ENCODE assay signal across 7 cellular contexts in the genomic region with DNA sequence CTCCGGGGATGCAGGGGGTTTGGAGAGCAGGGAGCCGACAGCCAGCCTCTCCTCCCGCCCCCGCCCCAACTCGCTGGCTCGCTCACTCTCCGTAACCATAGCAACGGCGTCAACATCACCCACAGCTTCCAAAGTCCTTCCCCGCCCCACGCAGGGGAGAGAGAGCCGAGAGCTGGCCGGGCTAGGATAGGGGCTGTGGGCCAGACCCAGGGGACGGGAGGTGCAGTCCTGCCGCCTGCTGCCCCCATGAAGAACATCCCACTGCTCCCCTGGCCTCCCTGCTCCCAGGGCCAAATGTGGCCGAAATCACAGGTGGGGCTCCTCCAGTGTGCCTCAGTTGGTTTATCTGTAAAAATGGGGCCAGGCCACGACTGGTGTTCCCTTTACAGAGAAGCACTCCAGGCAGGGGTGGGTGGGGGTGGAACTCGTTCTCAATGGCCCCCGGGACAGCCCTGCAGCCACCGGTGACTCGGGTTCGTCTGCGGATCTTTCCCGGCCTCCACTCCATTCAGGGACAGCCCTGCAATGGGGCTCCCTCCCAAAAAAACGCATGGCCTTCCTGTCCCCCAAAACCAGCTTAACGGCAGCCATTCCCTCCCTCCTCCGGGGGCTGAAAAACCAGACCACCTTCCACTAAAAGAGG. TPM values are rescaled to one million over a fixed set of nuclear protein-coding genes. Genes with fewer than 3 reads are reported as not detected.
DNase-seq lines count a peak whose midpoint lies in the region; ATAC-seq and TF ChIP-seq lines count a peak whose summit lies in the region.

No MANE protein-coding gene starts in this region.

- H3K79me2 ChIP-seq in GM23248 (ENCODE audit: insufficient read depth), result peaks cover 77% of the 10 kb centered on the region
- peaks cover 69% of the 10 kb centered on the region for H3K79me2 ChIP-seq in smooth muscle cell (ENCODE audit: low read depth)

- H3F3A ChIP-seq in GM23248 (ENCODE audit: insufficient read depth) (peaks cover 9% of the 10 kb centered on the region; the same call in 1 of the 2 replicates), smooth muscle cell (ENCODE audit: low read depth) (no peaks in the 10 kb centered on the region)

- H3K36me3 Mint-ChIP-seq in activated naive CD8-positive, alpha-beta T cell treated with anti-CD3 and anti-CD28 coated beads, Interleukin-2, amount 50 U/mL, for 24 hours (ENCODE audit: low read depth), result peaks cover 6% of the 10 kb centered on the region

- H3K4me3 ChIP-seq in GM23248 (peak overlapping the region; percentile 91), right cardiac atrium (ENCODE audit: low read length) (no peak overlapping the region), smooth muscle cell (peak overlapping the region; percentile 34)

- no peak overlapping the region for H3K27ac Mint-ChIP-seq in activated naive CD8-positive, alpha-beta T cell treated with anti-CD3 and anti-CD28 coated beads, Interleukin-2, amount 50 U/mL, for 24 hours

- H3K27ac ChIP-seq in GM23248 (peak overlapping the region; percentile 72), right cardiac atrium (ENCODE audit: low read length) (no peak overlapping the region), smooth muscle cell (ENCODE audit: low read depth) (peak overlapping the region; percentile 80)

- H3K36me3 ChIP-seq in GM23248 (ENCODE audit: low read depth), result no peaks in the 10 kb centered on the region
- H3K36me3 ChIP-seq in smooth muscle cell (ENCODE audit: low read depth), result no peaks in the 10 kb centered on the region

- H3K27me3 Mint-ChIP-seq in activated naive CD8-positive, alpha-beta T cell treated with anti-CD3 and anti-CD28 coated beads, Interleukin-2, amount 50 U/mL, for 24 hours, result no peaks in the 10 kb centered on the region

- no peaks in the 10 kb centered on the region for H3K27me3 ChIP-seq in GM23248 (replicated peaks; ENCODE audit: insufficient read depth)
- no peaks in the 10 kb centered on the region for H3K27me3 ChIP-seq in right cardiac atrium (ENCODE audit: control insufficient read depth, insufficient read depth)
- H3K27me3 ChIP-seq in smooth muscle cell (ENCODE audit: low read depth), result no peaks in the 10 kb centered on the region

- no peaks in the 10 kb centered on the region for H3K9me3 ChIP-seq in GM23248 (ENCODE audit: low read depth)
- H3K9me3 ChIP-seq in right cardiac atrium (ENCODE audit: control insufficient read depth, low read length), result no peaks in the 10 kb centered on the region
- no peaks in the 10 kb centered on the region for H3K9me3 ChIP-seq in smooth muscle cell (replicated peaks; ENCODE audit: low read depth)

- H4K20me1 ChIP-seq in GM23248 (ENCODE audit: insufficient read depth) (no peaks in the 10 kb centered on the region), smooth muscle cell (ENCODE audit: low read depth) (peaks cover 68% of the 10 kb centered on the region)

- in situ Hi-C loops in GM23248 (cut with MboI), result no loop called here

- no peak for TF ChIP-seq CTCF in smooth muscle cell (IDR thresholded peaks at IDR 0.05; ENCODE audit: borderline replicate concordance, insufficient read depth, poor library complexity, severe bottlenecking)

- peaks cover 43% of the 10 kb centered on the region for H3K4me1 Mint-ChIP-seq in activated naive CD8-positive, alpha-beta T cell treated with anti-CD3 and anti-CD28 coated beads, Interleukin-2, amount 50 U/mL, for 24 hours

- no peaks in the 10 kb centered on the region for H3K9me2 ChIP-seq in GM23248 (ENCODE audit: insufficient read depth)

- H3K9ac ChIP-seq in GM23248 (peak overlapping the region; percentile 90), smooth muscle cell (ENCODE audit: low read depth) (peak overlapping the region; percentile 79)

- H2AFZ ChIP-seq in GM23248 (no peak overlapping the region), smooth muscle cell (ENCODE audit: low read depth) (no peak overlapping the region)

- no peak for ATAC-seq in activated naive CD8-positive, alpha-beta T cell treated with anti-CD3 and anti-CD28 coated beads, Interleukin-2, amount 50 U/mL, for 24 hours
- ATAC-seq in right cardiac atrium (no peak), HG02981 (IDR thresholded peaks at IDR 0.05; ENCODE audit: unreplicated experiment) (no peak)

- intact Hi-C loops in right cardiac atrium (cut with DNase I), result loop anchor here in 1 of 4 donors (10.0 kb wide), 1 partner anchor 215 kb away; no protein-coding TSS in a partner anchor

- DNase-seq in GM23248, result peak; percentile 96
- peak; percentile 13 for DNase-seq in NCI-H526 treated with DMSO at 0.1 percent for 48 hours (lab: John Stamatoyannopoulos, UW)
- no peak for DNase-seq in activated naive CD8-positive, alpha-beta T cell treated with anti-CD3 and anti-CD28 coated beads, Interleukin-2, amount 50 U/mL, for 24 hours
- DNase-seq in right cardiac atrium, result peak; percentile 77 to 89 (median 86)
- peak; percentile 51 for DNase-seq in smooth muscle cell (lab: John Stamatoyannopoulos, UW; ENCODE audit: unreplicated experiment)
- no peak for DNase-seq in SW 1271 (lab: John Stamatoyannopoulos, UW)

- H3K9me3 Mint-ChIP-seq in activated naive CD8-positive, alpha-beta T cell treated with anti-CD3 and anti-CD28 coated beads, Interleukin-2, amount 50 U/mL, for 24 hours, result no peaks in the 10 kb centered on the region

- 4 to 5% methylated on average over 19 to 26 of the region's 27 CpGs for WGBS in GM23248 (ENCODE audit: low coverage in 1 of 2, low lambda C conversion rate in 2 of 2, missing lambda C conversion rate in 2 of 2), 2 experiments
- WGBS in right cardiac atrium, result 24% methylated on average over 27 of the region's 27 CpGs
- 28% methylated on average over 16 of the region's 27 CpGs for WGBS in smooth muscle cell (ENCODE audit: low lambda C conversion rate)

- peak overlapping the region; percentile 89 for H3K4me3 Mint-ChIP-seq in activated naive CD8-positive, alpha-beta T cell treated with anti-CD3 and anti-CD28 coated beads, Interleukin-2, amount 50 U/mL, for 24 hours

- H3K4me2 ChIP-seq in GM23248 (ENCODE audit: unreplicated experiment), result peak overlapping the region; percentile 87
- peak overlapping the region; percentile 100 for H3K4me2 ChIP-seq in smooth muscle cell

- H3K4me1 ChIP-seq in GM23248 (ENCODE audit: insufficient read depth) (peaks cover 28% of the 10 kb centered on the region), right cardiac atrium (ENCODE audit: control insufficient read depth, insufficient read depth, low read length) (peaks cover 11% of the 10 kb centered on the region), smooth muscle cell (ENCODE audit: low read depth) (peaks cover 54% of the 10 kb centered on the region)

RNA-seq across cellular contexts. Expression of a gene that starts 3.1 kb away (rescaled TPM):
- 8.9 and 11.0 TPM in 2 replicates for total RNA-seq in GM23248 (2014; rRNA removed; shearing (Covaris generic))
- polyA plus RNA-seq in GM23248 (2016; fragmentation: Nextera tagmentation; extraction: Ambion mirVana) (4.2 and 4.6 TPM in 2 replicates), right cardiac atrium (4.5 TPM), smooth muscle cell (15.4 and 16.7 TPM in 2 replicates)
- total RNA-seq in right cardiac atrium (10 to 100 TPM in 1 of 4 donors, 1 to 10 TPM in 3; 6.4 to 11.1 (median 7.3) TPM), smooth muscle cell (4.3 and 5.8 TPM in 2 replicates)

RNA-seq across cellular contexts. Expression of a gene that starts 12.0 kb away (rescaled TPM):
- total RNA-seq in GM23248 (2014; rRNA removed; shearing (Covaris generic)), result 4.2 and 5.2 TPM in 2 replicates
- polyA plus RNA-seq in GM23248 (2016; fragmentation: Nextera tagmentation; extraction: Ambion mirVana) (4.2 and 4.9 TPM in 2 replicates), right cardiac atrium (15.3 TPM), smooth muscle cell (11.6 and 17.9 TPM in 2 replicates)
- total RNA-seq in right cardiac atrium (10 to 100 TPM; 12.8 to 22.1 (median 17.4) TPM), smooth muscle cell (5.0 and 10.6 TPM in 2 replicates)

RNA-seq across cellular contexts. Expression of a gene that starts 25.0 kb away (rescaled TPM):
- 147 and 157 TPM in 2 replicates for total RNA-seq in GM23248 (2014; rRNA removed; shearing (Covaris generic))
- polyA plus RNA-seq in GM23248 (2016; fragmentation: Nextera tagmentation; extraction: Ambion mirVana), result 37.6 and 39.4 TPM in 2 replicates
- total RNA-seq in right cardiac atrium, result 10 to 100 TPM; 64.4 to 71.3 (median 68.3) TPM
- polyA plus RNA-seq in right cardiac atrium, result 96.0 TPM
- 42.9 and 49.2 TPM in 2 replicates for total RNA-seq in smooth muscle cell
- polyA plus RNA-seq in smooth muscle cell, result 98.3 and 106 TPM in 2 replicates

RNA-seq across cellular contexts. Expression of a gene that starts 44.9 kb away (rescaled TPM):
- total RNA-seq in GM23248 (2014; rRNA removed; shearing (Covaris generic)), result 0.22 and 3.2 TPM in 2 replicates
- polyA plus RNA-seq in GM23248 (2016; fragmentation: Nextera tagmentation; extraction: Ambion mirVana) (2.4 and 3.2 TPM in 2 replicates), right cardiac atrium (1.8 TPM), smooth muscle cell (2.0 and 4.8 TPM in 2 replicates)
- total RNA-seq in right cardiac atrium (1 to 10 TPM; 1.2 to 2.7 (median 2.0) TPM), smooth muscle cell (0.49 and 0.58 TPM in 2 replicates)

RNA-seq across cellular contexts. Expression of a gene that starts 44.9 kb away (rescaled TPM):
- total RNA-seq in GM23248 (2014; rRNA removed; shearing (Covaris generic)), result 110 and 185 TPM in 2 replicates
- polyA plus RNA-seq in GM23248 (2016; fragmentation: Nextera tagmentation; extraction: Ambion mirVana) (73.9 and 81.9 TPM in 2 replicates), right cardiac atrium (16.1 TPM), smooth muscle cell (54.5 and 74.1 TPM in 2 replicates)
- total RNA-seq in right cardiac atrium (10 to 100 TPM; 18.4 to 19.9 (median 18.9) TPM), smooth muscle cell (72.6 and 96.9 TPM in 2 replicates)

Comparison
In these comparisons a context has a peak if more than half of its experiments do, and no peak if none do; other contexts are left out.
1. DNase-seq: peak in GM23248 (single experiment), NCI-H526 treated with DMSO at 0.1 percent for 48 hours (single experiment), right cardiac atrium (3 of 3) and smooth muscle cell (single experiment); none in activated naive CD8-positive, alpha-beta T cell treated with anti-CD3 and anti-CD28 coated beads, Interleukin-2, amount 50 U/mL, for 24 hours (single experiment) and SW 1271 (0 of 2).